Comparison of ENCODE assay signal across 8 cellular contexts in the genomic region with DNA sequence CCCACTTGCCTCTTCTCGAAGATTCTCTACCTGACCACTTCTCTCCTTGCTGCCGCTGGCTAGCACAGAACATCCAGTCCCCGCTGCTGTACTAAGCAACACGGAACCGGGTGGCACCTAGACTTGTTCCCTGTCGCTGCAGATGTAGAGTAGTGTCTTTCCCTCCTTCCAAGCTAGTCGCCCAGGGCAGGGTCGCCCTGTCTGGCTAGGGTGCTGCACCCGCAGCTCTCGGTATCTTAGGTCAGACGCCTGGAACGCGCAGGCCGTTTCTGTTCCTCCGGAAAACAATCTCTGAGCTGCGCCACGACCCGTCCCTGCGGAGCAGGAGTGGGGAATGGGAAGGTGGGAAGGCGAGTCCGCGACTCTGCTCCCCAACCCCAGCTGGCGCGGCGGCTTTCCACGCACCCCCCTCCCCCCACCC. TPM values are rescaled to one million over a fixed set of nuclear protein-coding genes. Genes with fewer than 3 reads are reported as not detected.
A peak's percentile ranks its signal among the peaks of the same experiment; 100 is the strongest.
DNase-seq lines count a peak whose midpoint lies in the region; ATAC-seq and TF ChIP-seq lines count a peak whose summit lies in the region.

No MANE protein-coding gene starts in this region.

- H3K27me3 ChIP-seq in AG04450 (ENCODE audit: control insufficient read depth, insufficient read depth, low read length) (no peaks in the 10 kb centered on the region), right cardiac atrium (ENCODE audit: control insufficient read depth, insufficient read depth) (no peaks in the 10 kb centered on the region)

- H3K27ac ChIP-seq in AG04450 (ENCODE audit: low read depth, low read length) (peak overlapping the region; percentile 95), right cardiac atrium (ENCODE audit: low read length) (peak overlapping the region; percentile 95)

- peak overlapping the region; percentile 75 for H3K27ac Mint-ChIP-seq in activated T-helper 17 cell treated with anti-CD3 and anti-CD28 coated beads, Interleukin-2, amount 50 U/mL, for 72 hours

- TF ChIP-seq CTCF in AG04450 (IDR thresholded peaks at IDR 0.05; ENCODE audit: low read depth, low read length), result no peak

- H3K9me3 ChIP-seq in AG04450 (ENCODE audit: control insufficient read depth, insufficient read depth, low read length), result no peaks in the 10 kb centered on the region; the same call in 1 of the 2 replicates
- H3K9me3 ChIP-seq in right cardiac atrium (ENCODE audit: control insufficient read depth, low read length), result no peaks in the 10 kb centered on the region

- CTCF ChIA-PET in AG04450 (lab: Charles Lee), result interaction anchor here (0.6 to 2.4 kb wide), 9 partner anchors 9 to 261 kb away, joined by 3 to 11 read pairs (median 4); a partner anchor contains a TSS

- H3K27me3 Mint-ChIP-seq in activated T-helper 17 cell treated with anti-CD3 and anti-CD28 coated beads, Interleukin-2, amount 50 U/mL, for 72 hours, result no peaks in the 10 kb centered on the region

- peak overlapping the region; percentile 87 for H3K4me3 Mint-ChIP-seq in activated T-helper 17 cell treated with anti-CD3 and anti-CD28 coated beads, Interleukin-2, amount 50 U/mL, for 72 hours

- intact Hi-C loops in right cardiac atrium (cut with DNase I), result no loop called here

- H3K4me1 ChIP-seq in right cardiac atrium (ENCODE audit: control insufficient read depth, insufficient read depth, low read length), result peaks cover 32% of the 10 kb centered on the region

- under 1% methylated on average over 26 of the region's 26 CpGs for WGBS in right cardiac atrium

- POLR2A ChIA-PET in AG04450 (lab: Yijun Ruan, JAX), result interaction anchor here (1.1 to 2.6 kb wide), 7 partner anchors 9 to 47 kb away, joined by 3 to 31 read pairs (median 18); a partner anchor contains a TSS

- DNase-seq in AG04450 (ENCODE audit: low read depth, low spot score) (no peak), HCEC 1CT (peak; percentile 18), right cardiac atrium (no peak), skeletal muscle cell (ENCODE audit: low read depth) (no peak), dedifferentiated amniotic fluid mesenchymal stem cell (ENCODE audit: extremely low spot score) (no peak)

- H3K9me3 Mint-ChIP-seq in activated T-helper 17 cell treated with anti-CD3 and anti-CD28 coated beads, Interleukin-2, amount 50 U/mL, for 72 hours, result no peaks in the 10 kb centered on the region

- H3K4me3 ChIP-seq in AG04450 (ENCODE audit: low read depth, low read length) (peak overlapping the region; percentile 90), right cardiac atrium (ENCODE audit: low read length) (peak overlapping the region; percentile 67), skeletal muscle cell (ENCODE audit: low read depth, low read length) (peak overlapping the region; percentile 78)

- peaks cover 18% of the 10 kb centered on the region for H3K4me1 Mint-ChIP-seq in activated T-helper 17 cell treated with anti-CD3 and anti-CD28 coated beads, Interleukin-2, amount 50 U/mL, for 72 hours

- H3K36me3 Mint-ChIP-seq in activated T-helper 17 cell treated with anti-CD3 and anti-CD28 coated beads, Interleukin-2, amount 50 U/mL, for 72 hours (ENCODE audit: low read depth), result no peaks in the 10 kb centered on the region

- ATAC-seq in activated T-helper 17 cell treated with anti-CD3 and anti-CD28 coated beads, Interleukin-2, amount 50 U/mL, for 72 hours (replicated peaks), result peak; percentile 20
- peak; percentile 23 to 40 for ATAC-seq in right cardiac atrium
- no peak for ATAC-seq in GM21528 (IDR thresholded peaks at IDR 0.05; ENCODE audit: low FRiP score, unreplicated experiment)
- no peak for ATAC-seq in HG03196 (IDR thresholded peaks at IDR 0.05; ENCODE audit: unreplicated experiment)

RNA-seq across cellular contexts. Expression of a gene that starts 0.8 kb away (rescaled TPM):
- polyA plus RNA-seq in AG04450 (2011; rRNA removed), result 14.2 and 17.4 TPM in 2 replicates
- polyA minus RNA-seq in AG04450 (2011; rRNA and poly(A)+ RNA removed), result 26.2 and 34.8 TPM in 2 replicates
- total RNA-seq in activated T-helper 17 cell treated with anti-CD3 and anti-CD28 coated beads, Interleukin-2, amount 50 U/mL, for 72 hours, result 10 to 100 TPM in 1 of 2 donors, 1 to 10 TPM in 1; 2.6 to 12.1 TPM
- total RNA-seq in right cardiac atrium, result 10 to 100 TPM; 14.6 to 18.4 (median 17.8) TPM
- polyA plus RNA-seq in right cardiac atrium, result 13.2 TPM

RNA-seq across cellular contexts. Expression of a gene that starts 6.9 kb away (rescaled TPM):
- polyA plus RNA-seq in AG04450 (2011; rRNA removed) (38.9 and 42.3 TPM in 2 replicates), right cardiac atrium (48.1 TPM)
- polyA minus RNA-seq in AG04450 (2011; rRNA and poly(A)+ RNA removed), result 13.3 and 16.3 TPM in 2 replicates
- 100 to 1,000 TPM in 1 of 2 donors, 10 to 100 TPM in 1; 98.3 to 113 TPM for total RNA-seq in activated T-helper 17 cell treated with anti-CD3 and anti-CD28 coated beads, Interleukin-2, amount 50 U/mL, for 72 hours
- 10 to 100 TPM; 39.4 to 49.3 (median 46.8) TPM for total RNA-seq in right cardiac atrium

RNA-seq across cellular contexts. Expression of a gene that starts 21.4 kb away (rescaled TPM):
- 31.1 and 36.6 TPM in 2 replicates for polyA plus RNA-seq in AG04450 (2011; rRNA removed)
- polyA minus RNA-seq in AG04450 (2011; rRNA and poly(A)+ RNA removed), result 20.2 and 23.6 TPM in 2 replicates
- total RNA-seq in activated T-helper 17 cell treated with anti-CD3 and anti-CD28 coated beads, Interleukin-2, amount 50 U/mL, for 72 hours, result 10 to 100 TPM; 26.0 to 34.8 TPM
- 10 to 100 TPM; 15.3 to 19.8 (median 18.4) TPM for total RNA-seq in right cardiac atrium
- polyA plus RNA-seq in right cardiac atrium, result 17.9 TPM

Comparison
In these comparisons a context has a peak if more than half of its experiments do, and no peak if none do; other contexts are left out.
1. ATAC-seq: peak in activated T-helper 17 cell treated with anti-CD3 and anti-CD28 coated beads, Interleukin-2, amount 50 U/mL, for 72 hours (single experiment) and right cardiac atrium (2 of 2); none in GM21528 (single experiment) and HG03196 (single experiment).
2. Peak in every context shown above with its lines, with median percentiles within 50 percentile points of each other: H3K4me3 ChIP-seq.